Comparison of ENCODE assay signal across 8 cellular contexts in genomic region chr3:173398111-173398479, GRCh38. TPM values are rescaled to one million over a fixed set of nuclear protein-coding genes. Genes with fewer than 3 reads are reported as not detected.
DNase-seq lines count a peak whose midpoint lies in the region; ATAC-seq and TF ChIP-seq lines count a peak whose summit lies in the region.

No MANE protein-coding gene starts in this region.

- H3K4me3 Mint-ChIP-seq in activated naive CD8-positive, alpha-beta T cell treated with anti-CD3 and anti-CD28 coated beads, Interleukin-2, amount 10 ng/mL, durations not matched to agents 7 days and 5 days: peak overlapping the region; percentile 27
- no peak overlapping the region for H3K4me3 Mint-ChIP-seq in activated naive CD8-positive, alpha-beta T cell treated with anti-CD3 and anti-CD28 coated beads for 36 hours
- H3K4me3 Mint-ChIP-seq in dendritic cell treated with granulocyte-macrophage colony-stimulating factor and Interleukin-4, amounts not matched to agents 40 ng/mL and 50 ng/mL, for 4 days: peak overlapping the region; percentile 84
- H3K4me3 Mint-ChIP-seq in mesothelial cell of epicardium: peak overlapping the region; percentile 84

- no peak for TF ChIP-seq CTCF in mesothelial cell of epicardium (IDR thresholded peaks at IDR 0.05; ENCODE audit: unreplicated experiment)

- no peaks in the 10 kb centered on the region for H3K9me3 ChIP-seq in aorta (ENCODE audit: control insufficient read depth, low read length)

- peaks cover 0 to 1% of the 10 kb centered on the region in 2 donors for H3K4me1 ChIP-seq in aorta (ENCODE audit: control insufficient read depth in 1 of 2, insufficient read depth in 2 of 2, low read length in 2 of 2)

- peaks cover 59% of the 10 kb centered on the region for H3K27me3 Mint-ChIP-seq in activated naive CD8-positive, alpha-beta T cell treated with anti-CD3 and anti-CD28 coated beads, Interleukin-2, amount 10 ng/mL, durations not matched to agents 7 days and 5 days
- H3K27me3 Mint-ChIP-seq in activated naive CD8-positive, alpha-beta T cell treated with anti-CD3 and anti-CD28 coated beads for 36 hours: peaks cover 80% of the 10 kb centered on the region
- peaks cover 59% of the 10 kb centered on the region for H3K27me3 Mint-ChIP-seq in dendritic cell treated with granulocyte-macrophage colony-stimulating factor and Interleukin-4, amounts not matched to agents 40 ng/mL and 50 ng/mL, for 4 days
- H3K27me3 Mint-ChIP-seq in mesothelial cell of epicardium (ENCODE audit: low read depth): peaks cover 83% of the 10 kb centered on the region

- peaks cover 3% of the 10 kb centered on the region for H3K9me3 Mint-ChIP-seq in activated naive CD8-positive, alpha-beta T cell treated with anti-CD3 and anti-CD28 coated beads, Interleukin-2, amount 10 ng/mL, durations not matched to agents 7 days and 5 days
- peaks cover 1% of the 10 kb centered on the region for H3K9me3 Mint-ChIP-seq in activated naive CD8-positive, alpha-beta T cell treated with anti-CD3 and anti-CD28 coated beads for 36 hours
- H3K9me3 Mint-ChIP-seq in dendritic cell treated with granulocyte-macrophage colony-stimulating factor and Interleukin-4, amounts not matched to agents 40 ng/mL and 50 ng/mL, for 4 days: no peaks in the 10 kb centered on the region
- no peaks in the 10 kb centered on the region for H3K9me3 Mint-ChIP-seq in mesothelial cell of epicardium

- intact Hi-C loops in dendritic cell treated with granulocyte-macrophage colony-stimulating factor and Interleukin-4, amounts not matched to agents 40 ng/mL and 50 ng/mL, for 4 days (cut with micrococcal nuclease): no loop called here
- intact Hi-C loops in aorta (cut with DNase I): no loop called here

- peaks cover 2% of the 10 kb centered on the region for H3K36me3 Mint-ChIP-seq in activated naive CD8-positive, alpha-beta T cell treated with anti-CD3 and anti-CD28 coated beads, Interleukin-2, amount 10 ng/mL, durations not matched to agents 7 days and 5 days
- H3K36me3 Mint-ChIP-seq in activated naive CD8-positive, alpha-beta T cell treated with anti-CD3 and anti-CD28 coated beads for 36 hours: no peaks in the 10 kb centered on the region
- peaks cover 10% of the 10 kb centered on the region for H3K36me3 Mint-ChIP-seq in dendritic cell treated with granulocyte-macrophage colony-stimulating factor and Interleukin-4, amounts not matched to agents 40 ng/mL and 50 ng/mL, for 4 days (ENCODE audit: low read depth)
- no peaks in the 10 kb centered on the region for H3K36me3 Mint-ChIP-seq in mesothelial cell of epicardium

- POLR2A ChIA-PET in activated naive CD8-positive, alpha-beta T cell treated with anti-CD3 and anti-CD28 coated beads, Interleukin-2, amount 10 ng/mL, durations not matched to agents 7 days and 5 days (lab: Charles Lee): no interaction called here

- 0 to 1% methylated on average over 15 of the region's 15 CpGs for WGBS in aorta, 2 donors

- DNase-seq in activated naive CD8-positive, alpha-beta T cell treated with anti-CD3 and anti-CD28 coated beads, Interleukin-2, amount 10 ng/mL, durations not matched to agents 7 days and 5 days: no peak
- DNase-seq in activated naive CD8-positive, alpha-beta T cell treated with anti-CD3 and anti-CD28 coated beads for 36 hours: no peak
- no peak for DNase-seq in mesothelial cell of epicardium (ENCODE audit: low spot score in 2 of 2, unreplicated experiment in 2 of 2)
- peak in 1 of 2 donors; percentile 58 for DNase-seq in aorta
- DNase-seq in HPDE6-E6E7 (ENCODE audit: extremely low spot score): no peak
- no peak for DNase-seq in NCI-H1105 treated with DMSO at 0.1 percent for 48 hours (lab: John Stamatoyannopoulos, UW)
- no peak for DNase-seq in activated effector memory CD4-positive, alpha-beta T cell treated with Interleukin-2 at 50 U/mL for 16 hours

- H3K36me3 ChIP-seq in aorta (ENCODE audit: control insufficient read depth in 1 of 2, insufficient read depth in 2 of 2, low read length in 1 of 2): no peaks in the 10 kb centered on the region

- H3K4me3 ChIP-seq in aorta (ENCODE audit: low read length in 2 of 2): peak overlapping the region; percentile 61 to 82

- peak overlapping the region; percentile 16 to 53 for H3K27ac ChIP-seq in aorta (ENCODE audit: low read depth in 1 of 2, low read length in 2 of 2)

- H3K4me1 Mint-ChIP-seq in activated naive CD8-positive, alpha-beta T cell treated with anti-CD3 and anti-CD28 coated beads, Interleukin-2, amount 10 ng/mL, durations not matched to agents 7 days and 5 days: peaks cover 19% of the 10 kb centered on the region
- H3K4me1 Mint-ChIP-seq in activated naive CD8-positive, alpha-beta T cell treated with anti-CD3 and anti-CD28 coated beads for 36 hours: peaks cover 22% of the 10 kb centered on the region
- H3K4me1 Mint-ChIP-seq in dendritic cell treated with granulocyte-macrophage colony-stimulating factor and Interleukin-4, amounts not matched to agents 40 ng/mL and 50 ng/mL, for 4 days (ENCODE audit: low read depth): peaks cover 38% of the 10 kb centered on the region
- peaks cover 28% of the 10 kb centered on the region for H3K4me1 Mint-ChIP-seq in mesothelial cell of epicardium

- no peak overlapping the region for H3K27ac Mint-ChIP-seq in activated naive CD8-positive, alpha-beta T cell treated with anti-CD3 and anti-CD28 coated beads, Interleukin-2, amount 10 ng/mL, durations not matched to agents 7 days and 5 days
- no peak overlapping the region for H3K27ac Mint-ChIP-seq in activated naive CD8-positive, alpha-beta T cell treated with anti-CD3 and anti-CD28 coated beads for 36 hours
- no peak overlapping the region for H3K27ac Mint-ChIP-seq in dendritic cell treated with granulocyte-macrophage colony-stimulating factor and Interleukin-4, amounts not matched to agents 40 ng/mL and 50 ng/mL, for 4 days
- H3K27ac Mint-ChIP-seq in mesothelial cell of epicardium: peak overlapping the region; percentile 33

- ATAC-seq in activated naive CD8-positive, alpha-beta T cell treated with anti-CD3 and anti-CD28 coated beads, Interleukin-2, amount 10 ng/mL, durations not matched to agents 7 days and 5 days (ENCODE audit: low read depth): no peak
- peak; percentile 1 for ATAC-seq in aorta (ENCODE audit: low FRiP score)

- no peaks in the 10 kb centered on the region for H3K27me3 ChIP-seq in aorta (ENCODE audit: control insufficient read depth in 1 of 2, insufficient read depth in 2 of 2, low read length in 1 of 2)

RNA-seq across cellular contexts. Expression of gene NLGN1, which starts 0.6 kb away (rescaled TPM):
- total RNA-seq in activated naive CD8-positive, alpha-beta T cell treated with anti-CD3 and anti-CD28 coated beads, Interleukin-2, amount 10 ng/mL, durations not matched to agents 7 days and 5 days: not detected
- not detected for total RNA-seq in activated naive CD8-positive, alpha-beta T cell treated with anti-CD3 and anti-CD28 coated beads for 36 hours
- total RNA-seq in mesothelial cell of epicardium: 3.1 to 4.2 TPM (median 3.7 TPM) in 3 replicates
- 10 to 100 TPM; 15.5 to 20.0 TPM for total RNA-seq in aorta
- 1 to 10 TPM in 1 of 2 donors, under 1 TPM in 1; 0.50 to 1.7 TPM for polyA plus RNA-seq in aorta
